12 cellular contexts compared by ENCODE assay signal in genomic region chr12:122403115-122403770, GRCh38. TPM values are rescaled to one million over a fixed set of nuclear protein-coding genes. Genes with fewer than 3 reads are reported as not detected.
DNase-seq lines count a peak whose midpoint lies in the region; ATAC-seq and TF ChIP-seq lines count a peak whose summit lies in the region.
"Had no signal": no experiment of that assay in that cellular context is flagged by ENCODE, and none has a peak within 500 bp of the region (broad histone marks: within the 10 kb centered on the region; RNA-seq: fewer than 3 reads in every experiment).

No MANE protein-coding gene starts in this region.

- BruUV-seq in Calu3 (replicated peaks; lab: Mats Ljungman, UMichigan): no TSS peak

- DNase-seq in activated T-cell treated with anti-CD3 and anti-CD28 coated beads, Interleukin-2, amount 50 U/mL, for 24 hours: no peak
- DNase-seq in activated T-cell treated with anti-CD3 and anti-CD28 coated beads for 4 hours (no peak), Calu3 (no peak), epidermal melanocyte (ENCODE audit: insufficient read length, low spot score) (no peak), coronary artery (ENCODE audit: low spot score) (no peak)
- no peak for DNase-seq in activated CD4-positive, alpha-beta memory T cell treated with anti-CD3 and anti-CD28 coated beads, Interleukin-2, amount 10 ng/mL, durations not matched to agents 7 days and 5 days
- DNase-seq in stimulated activated naive B cell treated with anti-CD40 and anti-IgM and Interleukin-4, amounts not matched to agents 10 μg/mL and 1 μg/mL and 100 μg/mL, for 72 hours: no peak
- DNase-seq: amygdala; mesenchymal stem cell; NCI-H187; stimulated activated CD4-positive, alpha-beta T cell treated with anti-CD3 and anti-CD28 coated beads, Interleukin-2, amount 100 ng/mL, for 24 hours had no signal

- H3K27me3 Mint-ChIP-seq in activated T-cell treated with anti-CD3 and anti-CD28 coated beads, Interleukin-2, amount 50 U/mL, for 24 hours: no peaks in the 10 kb centered on the region
- no peaks in the 10 kb centered on the region for H3K27me3 Mint-ChIP-seq in activated CD4-positive, alpha-beta memory T cell treated with anti-CD3 and anti-CD28 coated beads, Interleukin-2, amount 10 ng/mL, durations not matched to agents 7 days and 5 days
- H3K27me3 Mint-ChIP-seq in stimulated activated naive B cell treated with anti-CD40 and anti-IgM and Interleukin-4, amounts not matched to agents 10 μg/mL and 1 μg/mL and 100 μg/mL, for 72 hours: no peaks in the 10 kb centered on the region
- no peaks in the 10 kb centered on the region for H3K27me3 Mint-ChIP-seq in Calu3 (ENCODE audit: unreplicated experiment)

- peak overlapping the region; percentile 73 for H3K27ac Mint-ChIP-seq in activated T-cell treated with anti-CD3 and anti-CD28 coated beads, Interleukin-2, amount 50 U/mL, for 24 hours
- H3K27ac Mint-ChIP-seq in activated CD4-positive, alpha-beta memory T cell treated with anti-CD3 and anti-CD28 coated beads, Interleukin-2, amount 10 ng/mL, durations not matched to agents 7 days and 5 days: peak overlapping the region; percentile 12
- peak overlapping the region; percentile 92 for H3K27ac Mint-ChIP-seq in stimulated activated naive B cell treated with anti-CD40 and anti-IgM and Interleukin-4, amounts not matched to agents 10 μg/mL and 1 μg/mL and 100 μg/mL, for 72 hours
- no peak overlapping the region for H3K27ac Mint-ChIP-seq in Calu3 (ENCODE audit: unreplicated experiment)

- CTCF ChIA-PET in activated CD4-positive, alpha-beta memory T cell treated with anti-CD3 and anti-CD28 coated beads, Interleukin-2, amount 10 ng/mL, durations not matched to agents 7 days and 5 days (lab: Charles Lee): interaction anchor here (0.7 to 6.4 kb wide), 8 partner anchors 9 to 684 kb away, joined by 3 to 181 read pairs (median 4); partner anchors contain the start of gene ZCCHC8
- CTCF ChIA-PET in Calu3 (lab: Charles Lee): interaction anchor here (1.1 to 1.3 kb wide), 2 partner anchors 12 to 15 kb away, joined by 3 read pairs; no protein-coding TSS in a partner anchor

- ATAC-seq in HG02588 (IDR thresholded peaks at IDR 0.05; ENCODE audit: unreplicated experiment): peak; percentile 35
- peak; percentile 82 for ATAC-seq in stimulated activated naive B cell treated with anti-CD40 and anti-IgM and Interleukin-4, amounts not matched to agents 10 μg/mL and 1 μg/mL and 100 μg/mL, for 72 hours (replicated peaks)

- intact Hi-C loops in Calu3 (cut with micrococcal nuclease; ENCODE audit: unreplicated experiment): no loop called here

- no peak overlapping the region for H3K4me3 Mint-ChIP-seq in activated T-cell treated with anti-CD3 and anti-CD28 coated beads, Interleukin-2, amount 50 U/mL, for 24 hours
- no peak overlapping the region for H3K4me3 Mint-ChIP-seq in activated CD4-positive, alpha-beta memory T cell treated with anti-CD3 and anti-CD28 coated beads, Interleukin-2, amount 10 ng/mL, durations not matched to agents 7 days and 5 days
- H3K4me3 Mint-ChIP-seq in stimulated activated naive B cell treated with anti-CD40 and anti-IgM and Interleukin-4, amounts not matched to agents 10 μg/mL and 1 μg/mL and 100 μg/mL, for 72 hours: no peak overlapping the region
- H3K4me3 Mint-ChIP-seq in Calu3 (ENCODE audit: low read depth, unreplicated experiment): no peak overlapping the region

- TF ChIP-seq CTCF in Calu3 (IDR thresholded peaks at IDR 0.05; ENCODE audit: unreplicated experiment): no peak
- no peak for TF ChIP-seq CTCF in coronary artery (IDR thresholded peaks at IDR 0.05)

- no peak overlapping the region for H3K27ac ChIP-seq in coronary artery

- peaks cover 40% of the 10 kb centered on the region for H3K36me3 Mint-ChIP-seq in activated T-cell treated with anti-CD3 and anti-CD28 coated beads, Interleukin-2, amount 50 U/mL, for 24 hours (ENCODE audit: low read depth)
- H3K36me3 Mint-ChIP-seq in activated CD4-positive, alpha-beta memory T cell treated with anti-CD3 and anti-CD28 coated beads, Interleukin-2, amount 10 ng/mL, durations not matched to agents 7 days and 5 days (ENCODE audit: low read depth): peaks cover 19% of the 10 kb centered on the region
- H3K36me3 Mint-ChIP-seq in stimulated activated naive B cell treated with anti-CD40 and anti-IgM and Interleukin-4, amounts not matched to agents 10 μg/mL and 1 μg/mL and 100 μg/mL, for 72 hours: peaks cover 5 to 16% of the 10 kb centered on the region in 2 donors
- H3K36me3 Mint-ChIP-seq in Calu3 (ENCODE audit: insufficient read depth, unreplicated experiment): peaks cover 59% of the 10 kb centered on the region

- POLR2A ChIA-PET in activated CD4-positive, alpha-beta memory T cell treated with anti-CD3 and anti-CD28 coated beads, Interleukin-2, amount 10 ng/mL, durations not matched to agents 7 days and 5 days (lab: Charles Lee): interaction anchor here (0.7 to 2.5 kb wide), 8 partner anchors 9 to 124 kb away, joined by 4 to 12 read pairs (median 6); partner anchors contain the start of genes CLIP1, KNTC1, RSRC2 and ZCCHC8

- no peak overlapping the region for H3K4me3 ChIP-seq in coronary artery

- H3K4me1 Mint-ChIP-seq in activated T-cell treated with anti-CD3 and anti-CD28 coated beads, Interleukin-2, amount 50 U/mL, for 24 hours (ENCODE audit: low read depth): peaks cover 51% of the 10 kb centered on the region
- peaks cover 47% of the 10 kb centered on the region for H3K4me1 Mint-ChIP-seq in activated CD4-positive, alpha-beta memory T cell treated with anti-CD3 and anti-CD28 coated beads, Interleukin-2, amount 10 ng/mL, durations not matched to agents 7 days and 5 days
- H3K4me1 Mint-ChIP-seq in stimulated activated naive B cell treated with anti-CD40 and anti-IgM and Interleukin-4, amounts not matched to agents 10 μg/mL and 1 μg/mL and 100 μg/mL, for 72 hours: peaks cover 29 to 42% of the 10 kb centered on the region in 2 donors
- peaks cover 59% of the 10 kb centered on the region for H3K4me1 Mint-ChIP-seq in Calu3 (ENCODE audit: low read depth, unreplicated experiment)

- no peaks in the 10 kb centered on the region for H3K9me3 Mint-ChIP-seq in activated T-cell treated with anti-CD3 and anti-CD28 coated beads, Interleukin-2, amount 50 U/mL, for 24 hours
- no peaks in the 10 kb centered on the region for H3K9me3 Mint-ChIP-seq in activated CD4-positive, alpha-beta memory T cell treated with anti-CD3 and anti-CD28 coated beads, Interleukin-2, amount 10 ng/mL, durations not matched to agents 7 days and 5 days
- no peaks in the 10 kb centered on the region for H3K9me3 Mint-ChIP-seq in stimulated activated naive B cell treated with anti-CD40 and anti-IgM and Interleukin-4, amounts not matched to agents 10 μg/mL and 1 μg/mL and 100 μg/mL, for 72 hours
- no peaks in the 10 kb centered on the region for H3K9me3 Mint-ChIP-seq in Calu3 (ENCODE audit: low read depth, unreplicated experiment)

RNA-seq across cellular contexts. Expression of gene CLIP1, which starts 19.2 kb away (rescaled TPM):
- total RNA-seq in activated CD4-positive, alpha-beta memory T cell treated with anti-CD3 and anti-CD28 coated beads, Interleukin-2, amount 10 ng/mL, durations not matched to agents 7 days and 5 days: 10 to 100 TPM; 65.3 to 73.4 TPM
- 95.3 and 109 TPM in 2 replicates for total RNA-seq in Calu3 (2022)
